In the genomic region with DNA sequence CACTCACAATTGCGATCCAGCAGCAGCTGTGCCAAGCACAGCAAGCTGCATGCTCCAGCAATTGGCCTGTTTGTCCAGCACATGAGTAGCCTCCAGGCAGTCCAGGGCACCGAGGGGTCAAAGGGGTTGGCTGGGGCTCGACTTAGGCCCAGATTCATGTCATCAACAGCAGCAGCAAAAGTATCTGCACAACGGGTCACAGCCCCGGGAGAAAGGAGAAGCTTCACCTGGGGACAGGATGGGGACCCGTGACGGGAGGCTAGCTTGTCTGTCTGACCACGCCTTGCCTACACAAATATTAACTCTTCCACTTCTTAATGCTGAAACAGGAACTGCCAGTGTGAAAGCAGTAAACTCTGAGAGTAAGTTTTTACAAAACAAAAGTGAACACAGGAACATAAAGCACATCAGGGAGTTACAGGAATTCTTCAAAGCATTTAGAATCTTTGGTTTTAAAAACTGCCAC, we compare ENCODE assay signal across 8 cellular contexts.
DNase-seq lines count a peak whose midpoint lies in the region; ATAC-seq and FAIRE-seq lines count a peak whose summit lies in the region.

No MANE protein-coding gene starts in this region.

- no peaks in the 10 kb centered on the region for H3K36me3 ChIP-seq in KOPT-K1 (ENCODE audit: insufficient read depth, low read length)

- peak; percentile 95 for ATAC-seq in GM21737 (IDR thresholded peaks at IDR 0.05; ENCODE audit: unreplicated experiment)

- H3K9me3 ChIP-seq in KOPT-K1 (ENCODE audit: insufficient read depth, low read length, poor library complexity, severe bottlenecking), result peaks cover under 1% of the 10 kb centered on the region

- H3K27ac ChIP-seq in KOPT-K1 (ENCODE audit: low read depth, low read length, poor library complexity, severe bottlenecking), result peak overlapping the region; percentile 84

- DNase-seq in GM18507 (ENCODE audit: extremely low spot score, insufficient read length, low read depth), result peak; percentile 33
- DNase-seq in germinal center (ENCODE audit: low spot score), result peak; percentile 64
- no peak for DNase-seq in pons (ENCODE audit: low spot score)
- DNase-seq in effector CD4-positive, alpha-beta T cell, result no peak
- no peak for DNase-seq in SIG-M5 (lab: John Stamatoyannopoulos, UW)
- no peak for DNase-seq in inferior parietal cortex (ENCODE audit: extremely low spot score)

- FAIRE-seq in GM18507 (lab: Jason Lieb, UNC), result peak; percentile 88

Comparison
In these comparisons a context has a peak if more than half of its experiments do, and no peak if none do; other contexts are left out.
1. DNase-seq: peak in GM18507 (single experiment) and germinal center (single experiment); none in pons (single experiment), effector CD4-positive, alpha-beta T cell (single experiment), SIG-M5 (single experiment) and inferior parietal cortex (single experiment).